ENCODE assay signal across 11 cellular contexts in the genomic region with DNA sequence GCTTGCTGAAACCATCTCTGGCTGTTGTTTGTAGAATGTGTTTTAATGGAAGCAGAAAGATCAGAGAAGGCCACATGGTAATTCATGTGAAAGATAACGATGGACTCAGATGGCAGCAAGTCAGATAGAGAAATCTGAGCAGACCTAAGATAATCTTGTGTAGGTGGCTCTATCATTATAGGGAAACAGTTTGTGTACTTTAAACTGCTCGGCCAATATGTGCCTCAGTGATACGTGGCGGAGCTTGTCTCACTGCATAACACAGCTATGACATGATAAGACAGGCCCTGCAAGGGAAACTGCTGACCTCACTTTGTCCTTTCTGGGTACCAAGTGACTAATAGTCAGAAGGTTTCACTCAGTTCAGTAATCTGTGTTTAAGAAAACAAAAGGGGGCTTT. TPM values are rescaled to one million over a fixed set of nuclear protein-coding genes. Genes with fewer than 3 reads are reported as not detected.
DNase-seq lines count a peak whose midpoint lies in the region; ATAC-seq and TF ChIP-seq lines count a peak whose summit lies in the region.
"Had no signal": no experiment of that assay in that cellular context is flagged by ENCODE, and none has a peak within 500 bp of the region (broad histone marks: within the 10 kb centered on the region; RNA-seq: fewer than 3 reads in every experiment).

No MANE protein-coding gene starts in this region.

- H3K36me3 ChIP-seq in body of pancreas (replicated peaks in 1 of 2; ENCODE audit: insufficient read depth in 1 of 2, low read depth in 2 of 2) = no peaks in the 10 kb centered on the region

- TF ChIP-seq POLR2A in body of pancreas (IDR thresholded peaks at IDR 0.05) = no peak

- no peaks in the 10 kb centered on the region for H3K27me3 Mint-ChIP-seq in activated naive CD4-positive, alpha-beta T cell treated with anti-CD3 and anti-CD28 coated beads, Interleukin-2, amount 10 ng/mL, durations not matched to agents 7 days and 5 days
- H3K27me3 Mint-ChIP-seq: activated naive CD8-positive, alpha-beta T cell treated with anti-CD3 and anti-CD28 coated beads for 36 hours had no signal

- CTCF ChIA-PET in activated naive CD4-positive, alpha-beta T cell treated with anti-CD3 and anti-CD28 coated beads, Interleukin-2, amount 10 ng/mL, durations not matched to agents 7 days and 5 days (lab: Charles Lee) = no interaction called here

- H3K27me3 ChIP-seq in body of pancreas = no peaks in the 10 kb centered on the region

- H3K9me3 ChIP-seq in body of pancreas = no peaks in the 10 kb centered on the region

- peaks cover 3% of the 10 kb centered on the region for H3K9me3 Mint-ChIP-seq in activated naive CD4-positive, alpha-beta T cell treated with anti-CD3 and anti-CD28 coated beads, Interleukin-2, amount 10 ng/mL, durations not matched to agents 7 days and 5 days
- H3K9me3 Mint-ChIP-seq: activated naive CD8-positive, alpha-beta T cell treated with anti-CD3 and anti-CD28 coated beads for 36 hours had no signal

- H3K4me3 Mint-ChIP-seq in activated naive CD4-positive, alpha-beta T cell treated with anti-CD3 and anti-CD28 coated beads, Interleukin-2, amount 10 ng/mL, durations not matched to agents 7 days and 5 days = no peak overlapping the region
- H3K4me3 Mint-ChIP-seq: activated naive CD8-positive, alpha-beta T cell treated with anti-CD3 and anti-CD28 coated beads for 36 hours had no signal

- H3K27ac Mint-ChIP-seq in activated naive CD4-positive, alpha-beta T cell treated with anti-CD3 and anti-CD28 coated beads, Interleukin-2, amount 10 ng/mL, durations not matched to agents 7 days and 5 days = no peak overlapping the region
- H3K27ac Mint-ChIP-seq: activated naive CD8-positive, alpha-beta T cell treated with anti-CD3 and anti-CD28 coated beads for 36 hours had no signal

- H3K4me1 ChIP-seq in body of pancreas = no peaks in the 10 kb centered on the region

- no peak for TF ChIP-seq CTCF in AG10803 (conservative IDR thresholded peaks at IDR 0.05; ENCODE audit: low read length)
- TF ChIP-seq CTCF in fibroblast of villous mesenchyme (IDR thresholded peaks at IDR 0.05; ENCODE audit: insufficient read depth, low read depth, low read length) = no peak
- no peak for TF ChIP-seq CTCF in body of pancreas (IDR thresholded peaks at IDR 0.05)

- peak; percentile 83 for ATAC-seq in GM21447 (IDR thresholded peaks at IDR 0.05; ENCODE audit: unreplicated experiment)
- ATAC-seq in body of pancreas = no peak

- DNase-seq in AG10803 (ENCODE audit: low read depth) (peak; percentile 27), HT1080 (ENCODE audit: low read depth) (peak; percentile 24), fibroblast of villous mesenchyme (ENCODE audit: low read depth) (peak; percentile 73), body of pancreas (no peak), NCI-H2081 treated with DMSO at 0.1 percent for 48 hours (lab: John Stamatoyannopoulos, UW) (no peak), DMS114 treated with DMSO at 0.1 percent for 48 hours (lab: John Stamatoyannopoulos, UW; ENCODE audit: unreplicated experiment) (no peak)
- DNase-seq in activated naive CD4-positive, alpha-beta T cell treated with anti-CD3 and anti-CD28 coated beads, Interleukin-2, amount 10 ng/mL, durations not matched to agents 7 days and 5 days = no peak
- DNase-seq: activated naive CD8-positive, alpha-beta T cell treated with anti-CD3 and anti-CD28 coated beads for 36 hours; COR-L47 had no signal

- H3K4me3 ChIP-seq in AG10803 (ENCODE audit: low read length) = no peak overlapping the region
- H3K4me3 ChIP-seq in fibroblast of villous mesenchyme (ENCODE audit: low read depth, low read length) = no peak overlapping the region
- H3K4me3 ChIP-seq in body of pancreas = no peak overlapping the region
- H3K4me3 ChIP-seq: SK-N-MC had no signal

- no peaks in the 10 kb centered on the region for H3K36me3 Mint-ChIP-seq in activated naive CD4-positive, alpha-beta T cell treated with anti-CD3 and anti-CD28 coated beads, Interleukin-2, amount 10 ng/mL, durations not matched to agents 7 days and 5 days
- H3K36me3 Mint-ChIP-seq: activated naive CD8-positive, alpha-beta T cell treated with anti-CD3 and anti-CD28 coated beads for 36 hours had no signal

- H3K27ac ChIP-seq in body of pancreas = no peak overlapping the region
- H3K27ac ChIP-seq: SK-N-MC had no signal

- intact Hi-C loops in body of pancreas (cut with DNase I) = no loop called here

- no peaks in the 10 kb centered on the region for H3K4me1 Mint-ChIP-seq in activated naive CD4-positive, alpha-beta T cell treated with anti-CD3 and anti-CD28 coated beads, Interleukin-2, amount 10 ng/mL, durations not matched to agents 7 days and 5 days
- H3K4me1 Mint-ChIP-seq: activated naive CD8-positive, alpha-beta T cell treated with anti-CD3 and anti-CD28 coated beads for 36 hours had no signal

- WGBS in body of pancreas, 2 donors = 24 to 50% methylated on average over 4 of the region's 4 CpGs

RNA-seq across cellular contexts. Expression of a gene that starts 51.0 kb away (rescaled TPM):
- 186 and 228 TPM in 2 replicates for total RNA-seq in HT1080 (2014; rRNA removed; shearing (Covaris generic))
- polyA plus RNA-seq in HT1080 (2015; cell fraction: cytosol; rRNA removed) = 178 and 221 TPM in 2 replicates
- polyA plus RNA-seq in HT1080 (2015; cell fraction: nucleus; rRNA removed) = 345 and 347 TPM in 2 replicates
- total RNA-seq in fibroblast of villous mesenchyme = 310 and 479 TPM in 2 replicates
- total RNA-seq in body of pancreas = 10 to 100 TPM in 1 of 2 donors, 1 to 10 TPM in 1; 3.4 to 11.2 TPM
- total RNA-seq: activated naive CD8-positive, alpha-beta T cell treated with anti-CD3 and anti-CD28 coated beads for 36 hours had no signal

Comparison
In these comparisons a context has a peak if more than half of its experiments do, and no peak if none do; other contexts are left out.
1. DNase-seq: peak in AG10803 (single experiment), HT1080 (single experiment) and fibroblast of villous mesenchyme (single experiment); none in body of pancreas (0 of 4), activated naive CD4-positive, alpha-beta T cell treated with anti-CD3 and anti-CD28 coated beads, Interleukin-2, amount 10 ng/mL, durations not matched to agents 7 days and 5 days (single experiment), NCI-H2081 treated with DMSO at 0.1 percent for 48 hours (single experiment) and DMS114 treated with DMSO at 0.1 percent for 48 hours (single experiment).
2. RNA of a gene that starts 51.0 kb away (total RNA-seq): 310 to 479 TPM in fibroblast of villous mesenchyme and 186 to 228 TPM in HT1080; 3.4 to 11.2 TPM in body of pancreas; every median in the first group is over 10 times any median in the second.